Comparison of ENCODE assay signal across 8 cellular contexts in the genomic region with DNA sequence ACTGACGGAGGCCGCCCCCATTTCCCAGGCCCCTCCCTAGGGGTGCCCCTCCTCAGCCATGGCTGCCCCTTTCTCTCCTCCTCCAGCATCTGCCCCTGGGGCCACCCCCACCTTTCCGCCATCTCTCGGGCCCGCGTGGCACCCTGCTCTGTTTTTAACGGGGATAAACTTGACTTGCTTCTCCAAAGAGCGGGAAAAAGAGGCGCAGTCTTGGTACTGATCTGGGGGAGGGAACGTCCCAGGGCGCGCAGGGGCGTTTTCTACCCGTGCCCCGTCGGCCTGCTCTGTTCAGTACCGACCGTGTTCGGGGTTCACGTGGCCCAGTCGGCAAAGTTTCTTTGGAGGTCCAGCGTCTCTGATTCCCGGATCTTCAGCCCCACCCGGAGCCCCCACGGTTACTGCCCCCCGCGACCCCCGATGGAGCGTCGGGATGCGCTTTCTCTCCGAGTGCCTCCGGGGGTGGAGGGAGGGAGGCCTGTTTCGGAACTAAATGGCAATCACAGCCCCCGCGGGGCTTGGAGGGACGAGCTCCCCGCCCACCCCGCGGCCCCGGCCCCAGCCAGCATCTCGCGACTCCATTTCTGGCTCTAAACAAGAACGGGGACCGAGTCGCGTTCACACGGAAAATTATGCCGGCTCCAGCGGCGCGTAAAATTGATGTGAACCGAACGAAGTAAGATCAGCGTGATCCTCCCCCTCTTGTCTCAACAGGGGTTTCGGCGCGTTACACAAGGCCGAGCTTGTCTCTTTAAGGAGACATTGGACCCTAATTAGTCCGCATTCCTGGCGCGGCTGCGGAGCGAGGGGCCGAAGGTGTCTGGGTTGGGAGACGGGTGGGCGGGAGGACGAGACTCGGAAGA. TPM values are rescaled to one million over a fixed set of nuclear protein-coding genes. Genes with fewer than 3 reads are reported as not detected.
A peak's percentile ranks its signal among the peaks of the same experiment; 100 is the strongest.
DNase-seq lines count a peak whose midpoint lies in the region; ATAC-seq and TF ChIP-seq lines count a peak whose summit lies in the region.

No MANE protein-coding gene starts in this region.

- no peak for TF ChIP-seq POLR2A in suprapubic skin (IDR thresholded peaks at IDR 0.05)

- H3K27ac ChIP-seq in DOHH2 (ENCODE audit: low read depth, low read length) (peak overlapping the region; percentile 86), KMS-11 (peak overlapping the region; percentile 44; the same call in 1 of the 2 replicates), mucosa of rectum (ENCODE audit: low read depth in 2 of 2, low read length in 2 of 2) (peak overlapping the region; percentile 71 to 81), suprapubic skin (peak overlapping the region; percentile 65)

- no peak for TF ChIP-seq EP300 in suprapubic skin (IDR thresholded peaks at IDR 0.05)

- H3K9ac ChIP-seq in KMS-11: peak overlapping the region; percentile 70
- peak overlapping the region; percentile 56 to 57 for H3K9ac ChIP-seq in mucosa of rectum (ENCODE audit: low read depth in 1 of 2, low read length in 2 of 2)

- peak overlapping the region; percentile 94 for H2AFZ ChIP-seq in KMS-11 (ENCODE audit: low read depth)

- CTCF ChIA-PET in activated CD8-positive, alpha-beta T cell treated with anti-CD3 and anti-CD28 coated beads, Interleukin-2, amount 10 ng/mL, durations not matched to agents 7 days and 5 days (lab: Charles Lee): interaction anchor here (1.0 to 1.4 kb wide), 3 partner anchors 13 to 92 kb away, joined by 3 to 4 read pairs (median 4); no protein-coding TSS in a partner anchor

- H3K79me2 ChIP-seq in DOHH2 (ENCODE audit: control insufficient read depth, low read length) (peaks cover 23% of the 10 kb centered on the region), KMS-11 (ENCODE audit: insufficient read depth, low read depth) (no peaks in the 10 kb centered on the region)

- TF ChIP-seq CTCF in DOHH2 (IDR thresholded peaks at IDR 0.05; ENCODE audit: low read depth, low read length, poor library complexity, severe bottlenecking) (no peak), KMS-11 (conservative IDR thresholded peaks at IDR 0.05; ENCODE audit: low read depth, low read length) (no peak), endothelial cell (IDR thresholded peaks at IDR 0.05; ENCODE audit: unreplicated experiment) (no peak), suprapubic skin (IDR thresholded peaks at IDR 0.05) (no peak)

- H3K27me3 Mint-ChIP-seq in activated CD8-positive, alpha-beta T cell treated with anti-CD3 and anti-CD28 coated beads, Interleukin-2, amount 10 ng/mL, durations not matched to agents 7 days and 5 days (ENCODE audit: low read depth): peaks cover 2% of the 10 kb centered on the region
- peaks cover 7% of the 10 kb centered on the region for H3K27me3 Mint-ChIP-seq in endothelial cell (ENCODE audit: unreplicated experiment)

- H3K4me1 ChIP-seq in DOHH2 (ENCODE audit: control insufficient read depth, low read length): peaks cover 39% of the 10 kb centered on the region
- H3K4me1 ChIP-seq in KMS-11 (ENCODE audit: low read depth, poor library complexity, severe bottlenecking): peaks cover 11% of the 10 kb centered on the region
- H3K4me1 ChIP-seq in mucosa of rectum (ENCODE audit: control insufficient read depth in 2 of 2, insufficient read depth in 2 of 2, low read length in 2 of 2): peaks cover 5 to 6% of the 10 kb centered on the region in 2 donors
- peaks cover 24% of the 10 kb centered on the region for H3K4me1 ChIP-seq in suprapubic skin

- no peak overlapping the region for H3K27ac Mint-ChIP-seq in activated CD8-positive, alpha-beta T cell treated with anti-CD3 and anti-CD28 coated beads, Interleukin-2, amount 10 ng/mL, durations not matched to agents 7 days and 5 days
- H3K27ac Mint-ChIP-seq in endothelial cell (ENCODE audit: unreplicated experiment): no peak overlapping the region

- peaks cover 24% of the 10 kb centered on the region for H3K4me1 Mint-ChIP-seq in activated CD8-positive, alpha-beta T cell treated with anti-CD3 and anti-CD28 coated beads, Interleukin-2, amount 10 ng/mL, durations not matched to agents 7 days and 5 days (ENCODE audit: low read depth)
- peaks cover 22% of the 10 kb centered on the region for H3K4me1 Mint-ChIP-seq in endothelial cell (ENCODE audit: unreplicated experiment)

- POLR2A ChIA-PET in activated CD8-positive, alpha-beta T cell treated with anti-CD3 and anti-CD28 coated beads, Interleukin-2, amount 10 ng/mL, durations not matched to agents 7 days and 5 days (lab: Charles Lee): interaction anchor here (0.6 to 2.2 kb wide), 19 partner anchors 13 to 314 kb away, joined by 3 to 50 read pairs (median 5); no protein-coding TSS in a partner anchor

- no peak for ATAC-seq in activated CD8-positive, alpha-beta T cell treated with anti-CD3 and anti-CD28 coated beads, Interleukin-2, amount 10 ng/mL, durations not matched to agents 7 days and 5 days
- no peak for ATAC-seq in HG03442 (IDR thresholded peaks at IDR 0.05; ENCODE audit: unreplicated experiment)

- DNase-seq in activated CD8-positive, alpha-beta T cell treated with anti-CD3 and anti-CD28 coated beads, Interleukin-2, amount 10 ng/mL, durations not matched to agents 7 days and 5 days: peak; percentile 63
- peak; percentile 61 for DNase-seq in endothelial cell (ENCODE audit: low spot score)
- peak; percentile 77 to 78 for DNase-seq in suprapubic skin (ENCODE audit: low spot score in 2 of 2)
- no peak for DNase-seq in AML-193 (lab: John Stamatoyannopoulos, UW)

- H3K27me3 ChIP-seq in DOHH2 (ENCODE audit: control insufficient read depth, low read length): no peaks in the 10 kb centered on the region
- peaks cover 8% of the 10 kb centered on the region for H3K27me3 ChIP-seq in KMS-11 (ENCODE audit: insufficient read depth, low read depth)
- H3K27me3 ChIP-seq in mucosa of rectum (ENCODE audit: control insufficient read depth in 2 of 2, insufficient read depth in 2 of 2, low read length in 2 of 2): peaks cover 10 to 13% of the 10 kb centered on the region in 2 donors
- no peaks in the 10 kb centered on the region for H3K27me3 ChIP-seq in suprapubic skin

- H3K36me3 ChIP-seq in DOHH2 (ENCODE audit: control insufficient read depth, low read length): peaks cover 8% of the 10 kb centered on the region
- H3K36me3 ChIP-seq in KMS-11 (ENCODE audit: insufficient read depth): no peaks in the 10 kb centered on the region
- no peaks in the 10 kb centered on the region for H3K36me3 ChIP-seq in mucosa of rectum (ENCODE audit: control insufficient read depth in 2 of 2, insufficient read depth in 2 of 2, low read length in 2 of 2)
- no peaks in the 10 kb centered on the region for H3K36me3 ChIP-seq in suprapubic skin

- H4K20me1 ChIP-seq in DOHH2 (ENCODE audit: control insufficient read depth, insufficient read depth, low read depth, low read length) (no peaks in the 10 kb centered on the region), KMS-11 (ENCODE audit: insufficient read depth) (no peaks in the 10 kb centered on the region)

- peaks cover 22% of the 10 kb centered on the region for H3F3A ChIP-seq in DOHH2 (ENCODE audit: control insufficient read depth, insufficient read depth)

- peak overlapping the region; percentile 70 for H3K4me2 ChIP-seq in DOHH2 (ENCODE audit: low read length)
- H3K4me2 ChIP-seq in KMS-11: peak overlapping the region; percentile 75

- no peaks in the 10 kb centered on the region for H3K9me3 ChIP-seq in DOHH2 (ENCODE audit: control insufficient read depth, insufficient read depth, low read length)
- no peaks in the 10 kb centered on the region for H3K9me3 ChIP-seq in mucosa of rectum (ENCODE audit: control insufficient read depth in 2 of 2, low read length in 2 of 2)
- no peaks in the 10 kb centered on the region for H3K9me3 ChIP-seq in suprapubic skin

- H3K9me2 ChIP-seq in DOHH2 (replicated peaks; ENCODE audit: control insufficient read depth, low read length): no peaks in the 10 kb centered on the region

- H3K36me3 Mint-ChIP-seq in activated CD8-positive, alpha-beta T cell treated with anti-CD3 and anti-CD28 coated beads, Interleukin-2, amount 10 ng/mL, durations not matched to agents 7 days and 5 days (ENCODE audit: low read depth): peaks cover 17% of the 10 kb centered on the region
- peaks cover 8% of the 10 kb centered on the region for H3K36me3 Mint-ChIP-seq in endothelial cell (ENCODE audit: low read depth, unreplicated experiment)

- WGBS in suprapubic skin: under 1% methylated on average over 24 of the region's 69 CpGs

- no peaks in the 10 kb centered on the region for H3K9me3 Mint-ChIP-seq in activated CD8-positive, alpha-beta T cell treated with anti-CD3 and anti-CD28 coated beads, Interleukin-2, amount 10 ng/mL, durations not matched to agents 7 days and 5 days (ENCODE audit: insufficient read depth)
- H3K9me3 Mint-ChIP-seq in endothelial cell (ENCODE audit: unreplicated experiment): no peaks in the 10 kb centered on the region

- H3K4me3 ChIP-seq in DOHH2 (ENCODE audit: low read length) (peak overlapping the region; percentile 86), KMS-11 (IDR thresholded peaks at IDR 0.05; ENCODE audit: insufficient read depth, low read depth, low read length) (no peak overlapping the region), mucosa of rectum (ENCODE audit: low read length in 2 of 2) (peak overlapping the region; percentile 78 to 86), suprapubic skin (peak overlapping the region; percentile 99)

- H3K4me3 Mint-ChIP-seq in activated CD8-positive, alpha-beta T cell treated with anti-CD3 and anti-CD28 coated beads, Interleukin-2, amount 10 ng/mL, durations not matched to agents 7 days and 5 days: no peak overlapping the region
- peak overlapping the region; percentile 85 for H3K4me3 Mint-ChIP-seq in endothelial cell (ENCODE audit: unreplicated experiment)

RNA-seq across cellular contexts. Expression of a gene that starts 1.1 kb away (rescaled TPM):
- 10 to 100 TPM; 47.7 to 51.8 TPM for total RNA-seq in activated CD8-positive, alpha-beta T cell treated with anti-CD3 and anti-CD28 coated beads, Interleukin-2, amount 10 ng/mL, durations not matched to agents 7 days and 5 days
- total RNA-seq in endothelial cell (ENCODE audit: unreplicated experiment) (88.4 TPM), suprapubic skin (100 to 1,000 TPM in 1 of 4 donors, 10 to 100 TPM in 3; 44.3 to 109 (median 67.0) TPM)

Comparison
In these comparisons a context has a peak if more than half of its experiments do, and no peak if none do; other contexts are left out.
1. DNase-seq: peak in activated CD8-positive, alpha-beta T cell treated with anti-CD3 and anti-CD28 coated beads, Interleukin-2, amount 10 ng/mL, durations not matched to agents 7 days and 5 days (single experiment), endothelial cell (single experiment) and suprapubic skin (2 of 2); none in AML-193 (0 of 2).
2. Peak in every context shown above with its lines, with median percentiles within 50 percentile points of each other: H3K27ac ChIP-seq.